Comparison of ENCODE assay signal across 8 cellular contexts in the genomic region with DNA sequence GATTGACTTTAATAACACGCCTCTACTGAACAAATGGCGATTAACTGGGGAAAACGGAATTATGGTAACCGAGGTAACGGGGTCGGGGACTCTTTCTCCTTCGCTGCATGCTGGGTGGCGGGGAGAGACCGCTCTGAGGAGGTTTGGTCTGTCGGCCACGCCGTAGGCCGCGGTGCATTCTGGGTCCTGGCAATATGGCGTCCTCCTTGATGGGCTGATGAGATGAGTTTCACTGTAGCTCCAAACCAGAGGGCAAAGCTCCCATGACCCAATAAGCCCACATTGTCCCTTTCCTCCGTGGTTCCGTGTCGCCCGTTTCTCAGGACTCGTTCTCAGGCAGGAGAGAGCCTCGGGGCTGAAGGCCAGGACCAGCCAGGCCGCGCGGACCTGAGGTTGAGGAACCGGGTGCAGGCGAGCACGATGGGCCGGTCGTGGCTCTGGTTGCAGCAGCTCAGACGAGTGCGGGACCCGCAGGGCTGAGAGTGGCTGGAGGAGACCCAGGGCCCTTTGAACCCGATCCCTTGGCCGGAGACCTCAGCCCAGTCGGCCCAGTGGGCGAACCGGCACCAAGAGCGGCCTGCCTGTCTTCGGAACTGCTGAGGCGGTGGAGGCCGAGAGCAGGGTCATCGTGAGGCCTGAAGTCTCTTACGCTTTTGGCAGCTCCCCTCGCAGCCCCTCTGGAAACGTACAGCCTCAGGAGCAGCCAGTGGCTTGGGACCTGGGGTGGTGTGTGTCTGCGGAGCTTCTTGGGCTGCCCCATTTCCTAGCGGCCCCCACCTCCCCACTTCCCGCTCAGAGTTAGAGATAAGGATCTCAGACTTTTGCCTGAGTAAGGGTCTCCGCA. TPM values are rescaled to one million over a fixed set of nuclear protein-coding genes. Genes with fewer than 3 reads are reported as not detected.
DNase-seq lines count a peak whose midpoint lies in the region; ATAC-seq lines count a peak whose summit lies in the region.

A gene with protein sequence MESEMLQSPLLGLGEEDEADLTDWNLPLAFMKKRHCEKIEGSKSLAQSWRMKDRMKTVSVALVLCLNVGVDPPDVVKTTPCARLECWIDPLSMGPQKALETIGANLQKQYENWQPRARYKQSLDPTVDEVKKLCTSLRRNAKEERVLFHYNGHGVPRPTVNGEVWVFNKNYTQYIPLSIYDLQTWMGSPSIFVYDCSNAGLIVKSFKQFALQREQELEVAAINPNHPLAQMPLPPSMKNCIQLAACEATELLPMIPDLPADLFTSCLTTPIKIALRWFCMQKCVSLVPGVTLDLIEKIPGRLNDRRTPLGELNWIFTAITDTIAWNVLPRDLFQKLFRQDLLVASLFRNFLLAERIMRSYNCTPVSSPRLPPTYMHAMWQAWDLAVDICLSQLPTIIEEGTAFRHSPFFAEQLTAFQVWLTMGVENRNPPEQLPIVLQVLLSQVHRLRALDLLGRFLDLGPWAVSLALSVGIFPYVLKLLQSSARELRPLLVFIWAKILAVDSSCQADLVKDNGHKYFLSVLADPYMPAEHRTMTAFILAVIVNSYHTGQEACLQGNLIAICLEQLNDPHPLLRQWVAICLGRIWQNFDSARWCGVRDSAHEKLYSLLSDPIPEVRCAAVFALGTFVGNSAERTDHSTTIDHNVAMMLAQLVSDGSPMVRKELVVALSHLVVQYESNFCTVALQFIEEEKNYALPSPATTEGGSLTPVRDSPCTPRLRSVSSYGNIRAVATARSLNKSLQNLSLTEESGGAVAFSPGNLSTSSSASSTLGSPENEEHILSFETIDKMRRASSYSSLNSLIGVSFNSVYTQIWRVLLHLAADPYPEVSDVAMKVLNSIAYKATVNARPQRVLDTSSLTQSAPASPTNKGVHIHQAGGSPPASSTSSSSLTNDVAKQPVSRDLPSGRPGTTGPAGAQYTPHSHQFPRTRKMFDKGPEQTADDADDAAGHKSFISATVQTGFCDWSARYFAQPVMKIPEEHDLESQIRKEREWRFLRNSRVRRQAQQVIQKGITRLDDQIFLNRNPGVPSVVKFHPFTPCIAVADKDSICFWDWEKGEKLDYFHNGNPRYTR (N-terminal part only) (plus strand): TSS at position 184 of the 844 bp plus-strand sequence. CDS start 792 bp downstream, outside the sequence.

- peaks cover 7% of the 10 kb centered on the region for H3K27me3 Mint-ChIP-seq in memory B cell

- H3K36me3 Mint-ChIP-seq in memory B cell: no peaks in the 10 kb centered on the region

- H3K9me3 ChIP-seq in NT2/D1 (ENCODE audit: insufficient read depth, low read length) (no peaks in the 10 kb centered on the region), endocrine pancreas (ENCODE audit: control insufficient read depth, low read length) (no peaks in the 10 kb centered on the region)

- peak; percentile 69 for ATAC-seq in GM18867 (IDR thresholded peaks at IDR 0.05; ENCODE audit: unreplicated experiment)
- ATAC-seq in memory B cell (ENCODE audit: low read depth): peak; percentile 98

- H3K27me3 ChIP-seq in NT2/D1 (ENCODE audit: insufficient read depth, insufficient read length) (no peaks in the 10 kb centered on the region), endocrine pancreas (ENCODE audit: control insufficient read depth, insufficient read depth, low read length) (peaks cover 4% of the 10 kb centered on the region)

- H3K9me3 Mint-ChIP-seq in memory B cell: no peaks in the 10 kb centered on the region

- peak within 1 kb of the TSS; percentile 93 for H3K4me3 Mint-ChIP-seq in memory B cell

- peak within 1 kb of the TSS; percentile 98 for H3K9ac ChIP-seq in NT2/D1 (ENCODE audit: insufficient read length, low read depth)
- H3K9ac ChIP-seq in endocrine pancreas (ENCODE audit: control insufficient read depth, insufficient read depth, low read length): peak within 1 kb of the TSS; percentile 93

- H3K4me3 ChIP-seq in NT2/D1 (ENCODE audit: insufficient read length, low read depth) (peak within 1 kb of the TSS; percentile 95), endocrine pancreas (ENCODE audit: control insufficient read depth, insufficient read depth, low read length) (peak within 1 kb of the TSS; percentile 63)

- H3K36me3 ChIP-seq in NT2/D1 (ENCODE audit: insufficient read depth, insufficient read length, low read length): peaks cover 19% of the 10 kb centered on the region
- no peaks in the 10 kb centered on the region for H3K36me3 ChIP-seq in endocrine pancreas (ENCODE audit: control insufficient read depth, insufficient read depth, low read length)

- H3K27ac Mint-ChIP-seq in memory B cell: peak within 1 kb of the TSS; percentile 94

- H3K4me1 ChIP-seq in NT2/D1 (ENCODE audit: insufficient read depth, insufficient read length) (peaks cover 4% of the 10 kb centered on the region), endocrine pancreas (ENCODE audit: control insufficient read depth, insufficient read depth, low read length) (peaks cover 12% of the 10 kb centered on the region)

- peaks cover 8% of the 10 kb centered on the region for H3K4me1 Mint-ChIP-seq in memory B cell

- DNase-seq in A172 (ENCODE audit: low spot score): peak; percentile 84
- peak; percentile 87 for DNase-seq in HT1080 (ENCODE audit: low read depth)
- DNase-seq in NT2/D1 (ENCODE audit: low read depth, low spot score): peak; percentile 80
- peak; percentile 68 to 83 (median 72) for DNase-seq in activated CD8-positive, alpha-beta memory T cell treated with anti-CD3 and anti-CD28 coated beads for 48 hours (ENCODE audit: low read depth in 2 of 3, low spot score in 2 of 3)
- DNase-seq in memory B cell (ENCODE audit: low spot score in 2 of 2): peak; percentile 79 to 85
- DNase-seq in stimulated activated CD4-positive, alpha-beta T cell treated with anti-CD3 and anti-CD28 coated beads, TNF-alpha, amount 100 ng/mL, for 48 hours (ENCODE audit: low read depth in 3 of 3): peak; percentile 83 to 87 (median 86)

RNA-seq across cellular contexts. Expression of the gene that starts here (rescaled TPM):
- 17.4 and 20.7 TPM in 2 replicates for total RNA-seq in A172 (2014; rRNA removed; shearing (Covaris generic))
- 17.0 and 18.5 TPM in 2 replicates for total RNA-seq in HT1080 (2014; rRNA removed; shearing (Covaris generic))
- polyA plus RNA-seq in HT1080 (2015; cell fraction: cytosol; rRNA removed): 16.4 and 20.3 TPM in 2 replicates
- polyA plus RNA-seq in HT1080 (2015; cell fraction: nucleus; rRNA removed): 30.0 and 31.8 TPM in 2 replicates

Comparison
In these comparisons a context has a peak if more than half of its experiments do, and no peak if none do; other contexts are left out.
1. Peak in every context shown above with its lines: DNase-seq, ATAC-seq and H3K4me3 ChIP-seq.